17 cellular contexts compared by ENCODE assay signal in the genomic region with DNA sequence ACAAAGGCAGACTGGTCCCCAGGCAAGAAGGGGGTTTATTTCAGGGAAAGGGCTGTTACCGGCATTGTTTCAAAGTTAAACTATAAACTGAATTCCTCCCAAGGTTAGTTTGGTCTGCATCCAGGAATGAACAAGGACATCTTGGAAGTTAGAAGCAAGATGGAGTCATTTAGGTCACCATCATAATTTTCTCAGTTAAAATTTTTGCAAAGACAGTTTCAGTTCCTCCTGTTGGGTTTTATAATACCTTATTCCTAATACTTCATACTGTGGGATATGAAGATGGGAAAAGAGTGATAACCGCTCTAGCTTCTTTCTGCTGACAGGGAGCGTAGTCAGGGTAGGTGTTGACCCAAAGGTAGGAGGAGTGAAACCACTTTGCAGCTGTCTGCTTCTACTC. TPM values are rescaled to one million over a fixed set of nuclear protein-coding genes. Genes with fewer than 3 reads are reported as not detected.
A peak's percentile ranks its signal among the peaks of the same experiment; 100 is the strongest.
DNase-seq lines count a peak whose midpoint lies in the region; ATAC-seq, FAIRE-seq and TF ChIP-seq lines count a peak whose summit lies in the region.
"Had no signal": no experiment of that assay in that cellular context is flagged by ENCODE, and none has a peak within 500 bp of the region (broad histone marks: within the 10 kb centered on the region; RNA-seq: fewer than 3 reads in every experiment).

No MANE protein-coding gene starts in this region.

- H3K79me1 ChIP-seq in H1 (ENCODE audit: low read depth, low read length) = no peaks in the 10 kb centered on the region; the same call in 1 of the 2 replicates

- ATAC-seq in activated T-cell treated with anti-CD3 and anti-CD28 coated beads, Interleukin-2, amount 50 U/mL, for 72 hours (replicated peaks in 1 of 2) = no peak
- ATAC-seq in stimulated activated naive B cell treated with anti-CD40 and anti-IgM and Interleukin-4, amounts not matched to agents 10 μg/mL and 1 μg/mL and 100 μg/mL, for 72 hours (replicated peaks) = no peak
- no peak for ATAC-seq in HG02610 (IDR thresholded peaks at IDR 0.05; ENCODE audit: unreplicated experiment)
- ATAC-seq: HCT116 had no signal

- H4K91ac ChIP-seq in H1 (replicated peaks; ENCODE audit: insufficient read length, low read length) = no peak overlapping the region

- no peaks in the 10 kb centered on the region for H3K27me3 ChIP-seq in OCI-LY3 (ENCODE audit: low read depth, low read length)
- no peaks in the 10 kb centered on the region for H3K27me3 ChIP-seq in H1 (replicated peaks in 1 of 4; ENCODE audit: control insufficient read depth in 3 of 4, extremely low read depth in 1 of 4, insufficient read depth in 3 of 4, low read length in 3 of 4)
- H3K27me3 ChIP-seq in hepatocyte = no peaks in the 10 kb centered on the region

- H3K79me2 ChIP-seq in OCI-LY3 (ENCODE audit: low read length) (peaks cover 28% of the 10 kb centered on the region), H1 (ENCODE audit: control insufficient read depth in 1 of 2, insufficient read depth in 2 of 2, low read length in 2 of 2) (no peaks in the 10 kb centered on the region), hepatocyte (peaks cover 3% of the 10 kb centered on the region)

- H3K18ac ChIP-seq in H1 (ENCODE audit: extremely low read depth, low read length) = no peak overlapping the region

- peak overlapping the region; percentile 17 for H3K27ac ChIP-seq in OCI-LY3 (ENCODE audit: low read length)
- H3K27ac ChIP-seq in H1 (ENCODE audit: low read depth, low read length) = no peak overlapping the region
- no peak overlapping the region for H3K27ac ChIP-seq in hepatocyte

- no peak overlapping the region for H2BK120ac ChIP-seq in H1 (replicated peaks; ENCODE audit: low read depth, low read length)

- H2AK5ac ChIP-seq in H1 (ENCODE audit: low read depth, low read length) = no peak overlapping the region

- TF ChIP-seq EP300 in H1 (IDR thresholded peaks at IDR 0.05; ENCODE audit: borderline replicate concordance in 1 of 2, low read depth in 2 of 2, low read length in 2 of 2) = no peak

- peak overlapping the region; percentile 86 for H3K27ac Mint-ChIP-seq in activated T-cell treated with anti-CD3 and anti-CD28 coated beads, Interleukin-2, amount 50 U/mL, for 72 hours
- H3K27ac Mint-ChIP-seq in activated T-cell treated with anti-CD3 and anti-CD28 coated beads, Interleukin-2, amount 50 U/mL, for 24 hours = no peak overlapping the region
- H3K27ac Mint-ChIP-seq in stimulated activated naive B cell treated with anti-CD40 and anti-IgM and Interleukin-4, amounts not matched to agents 10 μg/mL and 1 μg/mL and 100 μg/mL, for 72 hours = peak overlapping the region; percentile 69

- H3K9me3 ChIP-seq in OCI-LY3 (ENCODE audit: insufficient read depth, low read length) = no peaks in the 10 kb centered on the region
- H3K9me3 ChIP-seq in H1 (ENCODE audit: insufficient read depth in 2 of 2, low read depth in 1 of 2, low read length in 1 of 2) = no peaks in the 10 kb centered on the region
- no peaks in the 10 kb centered on the region for H3K9me3 ChIP-seq in hepatocyte (ENCODE audit: low read depth)

- no peak overlapping the region for H3K4me3 ChIP-seq in OCI-LY3 (ENCODE audit: low read length)
- no peak overlapping the region for H3K4me3 ChIP-seq in H1 (ENCODE audit: extremely low read depth in 1 of 4, insufficient read depth in 2 of 4, low read depth in 3 of 4, low read length in 4 of 4)
- no peak overlapping the region for H3K4me3 ChIP-seq in hepatocyte
- H3K4me3 ChIP-seq: SK-N-MC had no signal

- no peaks in the 10 kb centered on the region for H3K27me3 Mint-ChIP-seq in activated T-cell treated with anti-CD3 and anti-CD28 coated beads, Interleukin-2, amount 50 U/mL, for 72 hours (ENCODE audit: low read depth)
- no peaks in the 10 kb centered on the region for H3K27me3 Mint-ChIP-seq in activated T-cell treated with anti-CD3 and anti-CD28 coated beads, Interleukin-2, amount 50 U/mL, for 24 hours
- no peaks in the 10 kb centered on the region for H3K27me3 Mint-ChIP-seq in stimulated activated naive B cell treated with anti-CD40 and anti-IgM and Interleukin-4, amounts not matched to agents 10 μg/mL and 1 μg/mL and 100 μg/mL, for 72 hours
- H3K27me3 Mint-ChIP-seq: CD4-positive, alpha-beta memory T cell had no signal

- H4K20me1 ChIP-seq in OCI-LY3 (ENCODE audit: insufficient read depth, low read length) (no peaks in the 10 kb centered on the region), H1 (replicated peaks in 1 of 2; ENCODE audit: control insufficient read depth in 1 of 2, insufficient read depth in 2 of 2, low read length in 2 of 2) (peaks cover 0 to 4% of the 10 kb centered on the region in 2 experiments), hepatocyte (ENCODE audit: insufficient read depth, poor library complexity, severe bottlenecking) (no peaks in the 10 kb centered on the region)

- no peak overlapping the region for H2AFZ ChIP-seq in OCI-LY3 (ENCODE audit: low read depth, low read length)
- no peak overlapping the region for H2AFZ ChIP-seq in H1 (ENCODE audit: low read length)
- no peak overlapping the region for H2AFZ ChIP-seq in hepatocyte

- no peak overlapping the region for H3K4me3 Mint-ChIP-seq in activated T-cell treated with anti-CD3 and anti-CD28 coated beads, Interleukin-2, amount 50 U/mL, for 72 hours
- H3K4me3 Mint-ChIP-seq in activated T-cell treated with anti-CD3 and anti-CD28 coated beads, Interleukin-2, amount 50 U/mL, for 24 hours = no peak overlapping the region
- no peak overlapping the region for H3K4me3 Mint-ChIP-seq in stimulated activated naive B cell treated with anti-CD40 and anti-IgM and Interleukin-4, amounts not matched to agents 10 μg/mL and 1 μg/mL and 100 μg/mL, for 72 hours
- H3K4me3 Mint-ChIP-seq: CD4-positive, alpha-beta memory T cell had no signal

- no peaks in the 10 kb centered on the region for H3K9me2 ChIP-seq in hepatocyte (replicated peaks; ENCODE audit: insufficient read depth)

- no peak overlapping the region for H3K4ac ChIP-seq in H1 (replicated peaks; ENCODE audit: insufficient read length, low read depth, low read length)

- no peak overlapping the region for H4K8ac ChIP-seq in H1 (ENCODE audit: extremely low read depth, insufficient read depth, low read length)

- H3K4me2 ChIP-seq in OCI-LY3 (ENCODE audit: low read length) (no peak overlapping the region), H1 (ENCODE audit: insufficient read depth in 1 of 2, low read depth in 2 of 2, low read length in 2 of 2) (no peak overlapping the region), hepatocyte (no peak overlapping the region)

- H2BK5ac ChIP-seq in H1 (ENCODE audit: low read depth, low read length) = no peak overlapping the region

- H3K23ac ChIP-seq in H1 (ENCODE audit: insufficient read length) = no peak overlapping the region

- H3K23me2 ChIP-seq in H1 (ENCODE audit: low read depth, low read length) = no peaks in the 10 kb centered on the region

- H2BK15ac ChIP-seq in H1 (ENCODE audit: low read length) = no peak overlapping the region

- TF ChIP-seq RAD21 in H1 (IDR thresholded peaks at IDR 0.05 in 1 of 2, conservative IDR thresholded peaks at IDR 0.05 in 1 of 2; ENCODE audit: low read depth in 2 of 2, low read length in 2 of 2) = no peak

- H2BK20ac ChIP-seq in H1 (ENCODE audit: low read length) = no peak overlapping the region

- H3K9ac ChIP-seq in OCI-LY3 (ENCODE audit: low read length) = no peak overlapping the region
- H3K9ac ChIP-seq in H1 (replicated peaks in 1 of 4; ENCODE audit: extremely low read depth in 1 of 4, low read depth in 3 of 4, low read length in 3 of 4) = no peak overlapping the region

- H3K9me3 Mint-ChIP-seq in activated T-cell treated with anti-CD3 and anti-CD28 coated beads, Interleukin-2, amount 50 U/mL, for 72 hours = no peaks in the 10 kb centered on the region
- no peaks in the 10 kb centered on the region for H3K9me3 Mint-ChIP-seq in activated T-cell treated with anti-CD3 and anti-CD28 coated beads, Interleukin-2, amount 50 U/mL, for 24 hours
- H3K9me3 Mint-ChIP-seq in stimulated activated naive B cell treated with anti-CD40 and anti-IgM and Interleukin-4, amounts not matched to agents 10 μg/mL and 1 μg/mL and 100 μg/mL, for 72 hours = no peaks in the 10 kb centered on the region
- H3K9me3 Mint-ChIP-seq: CD4-positive, alpha-beta memory T cell had no signal

- H3K4me1 ChIP-seq in OCI-LY3 (ENCODE audit: low read length) = peaks cover 54% of the 10 kb centered on the region
- peaks cover 0 to 5% (median 1%) of the 10 kb centered on the region in 4 experiments; a peak in 3 of 7 replicates for H3K4me1 ChIP-seq in H1 (replicated peaks in 1 of 4; ENCODE audit: control insufficient read depth in 3 of 4, insufficient read depth in 4 of 4, low read length in 3 of 4)
- H3K4me1 ChIP-seq in hepatocyte (ENCODE audit: insufficient read depth) = no peaks in the 10 kb centered on the region

- no peak overlapping the region for H3K14ac ChIP-seq in H1 (ENCODE audit: insufficient read length)

- no peak overlapping the region for H2BK12ac ChIP-seq in H1 (ENCODE audit: low read depth, low read length)

- no peak overlapping the region for H4K5ac ChIP-seq in H1 (ENCODE audit: insufficient read length, low read depth, low read length)

- peaks cover 8 to 22% of the 10 kb centered on the region in 2 donors for H3K36me3 Mint-ChIP-seq in activated T-cell treated with anti-CD3 and anti-CD28 coated beads, Interleukin-2, amount 50 U/mL, for 72 hours (ENCODE audit: insufficient read depth in 2 of 2)
- peaks cover 95% of the 10 kb centered on the region for H3K36me3 Mint-ChIP-seq in activated T-cell treated with anti-CD3 and anti-CD28 coated beads, Interleukin-2, amount 50 U/mL, for 24 hours (ENCODE audit: low read depth)
- H3K36me3 Mint-ChIP-seq in stimulated activated naive B cell treated with anti-CD40 and anti-IgM and Interleukin-4, amounts not matched to agents 10 μg/mL and 1 μg/mL and 100 μg/mL, for 72 hours = peaks cover 46 to 63% of the 10 kb centered on the region in 2 donors

- WGBS in H1 (ENCODE audit: extremely low coverage in 1 of 2, insufficient coverage in 1 of 2, insufficient read length in 1 of 2, insufficient replicate concordance in 2 of 2, low coverage in 1 of 2, low lambda C conversion rate in 2 of 2, missing lambda C conversion rate in 1 of 2), 2 experiments = 88% methylated on average over 3 of the region's 3 CpGs; no CpG with 5 or more reads in 1 of the 2 experiments
- 94% methylated on average over 3 of the region's 3 CpGs for WGBS in hepatocyte (ENCODE audit: low lambda C conversion rate, missing lambda C conversion rate)

- CTCF ChIA-PET in H1 (lab: Charles Lee; ENCODE audit: partially characterized antibody) = interaction anchor here (0.5 to 1.2 kb wide), 4 partner anchors 18 to 114 kb away, joined by 3 to 4 read pairs (median 3); no protein-coding TSS in a partner anchor

- no peak for FAIRE-seq in H1 (lab: Jason Lieb, UNC)
- no peak for FAIRE-seq in D721Med (lab: Jason Lieb, UNC)
- FAIRE-seq: A204.1 had no signal

- DNase-seq in activated T-cell treated with anti-CD3 and anti-CD28 coated beads, Interleukin-2, amount 50 U/mL, for 72 hours = no peak
- no peak for DNase-seq in activated T-cell treated with anti-CD3 and anti-CD28 coated beads, Interleukin-2, amount 50 U/mL, for 24 hours
- no peak for DNase-seq in H1 (ENCODE audit: low read depth in 1 of 2, low spot score in 2 of 2)
- no peak for DNase-seq in stimulated activated naive B cell treated with anti-CD40 and anti-IgM and Interleukin-4, amounts not matched to agents 10 μg/mL and 1 μg/mL and 100 μg/mL, for 72 hours
- no peak for DNase-seq in hepatocyte (ENCODE audit: low spot score)
- no peak for DNase-seq in D721Med (ENCODE audit: insufficient read length, low spot score)
- DNase-seq: CD4-positive, alpha-beta memory T cell; DMS79; NCI-H1105 treated with DMSO at 0.1 percent for 48 hours; NCI-H1694; Right ventricle myocardium superior had no signal

- peaks cover 65% of the 10 kb centered on the region for H3K36me3 ChIP-seq in OCI-LY3 (replicated peaks; ENCODE audit: low read depth, low read length)
- H3K36me3 ChIP-seq in H1 (ENCODE audit: control insufficient read depth in 2 of 4, insufficient read depth in 4 of 4, low read length in 3 of 4) = peaks cover 6 to 44% (median 23%) of the 10 kb centered on the region in 4 experiments
- H3K36me3 ChIP-seq in hepatocyte (replicated peaks; ENCODE audit: insufficient read depth, low read depth) = no peaks in the 10 kb centered on the region

- POLR2A ChIA-PET in H1 (lab: Charles Lee; ENCODE audit: partially characterized antibody) = interaction anchor here (0.9 to 3.1 kb wide), 4 partner anchors 10 to 171 kb away, joined by 3 to 20 read pairs (median 8); no protein-coding TSS in a partner anchor

- TF ChIP-seq CTCF in OCI-LY3 (IDR thresholded peaks at IDR 0.05; ENCODE audit: low read depth, low read length) (no peak), H1 (IDR thresholded peaks at IDR 0.05; ENCODE audit: control extremely low read depth in 1 of 3, insufficient read depth in 1 of 3, low read depth in 1 of 3, low read length in 3 of 3) (no peak), hepatocyte (IDR thresholded peaks at IDR 0.05; ENCODE audit: poor library complexity) (no peak), D721Med (IDR thresholded peaks at IDR 0.05; ENCODE audit: insufficient read depth, missing control alignments) (no peak)

- peaks cover 8% of the 10 kb centered on the region for H3K4me1 Mint-ChIP-seq in activated T-cell treated with anti-CD3 and anti-CD28 coated beads, Interleukin-2, amount 50 U/mL, for 72 hours (ENCODE audit: low read depth)
- peaks cover 5% of the 10 kb centered on the region for H3K4me1 Mint-ChIP-seq in activated T-cell treated with anti-CD3 and anti-CD28 coated beads, Interleukin-2, amount 50 U/mL, for 24 hours (ENCODE audit: low read depth)
- peaks cover 24 to 46% of the 10 kb centered on the region in 2 donors for H3K4me1 Mint-ChIP-seq in stimulated activated naive B cell treated with anti-CD40 and anti-IgM and Interleukin-4, amounts not matched to agents 10 μg/mL and 1 μg/mL and 100 μg/mL, for 72 hours

- no peak for TF ChIP-seq POLR2A in H1 (IDR thresholded peaks at IDR 0.05; ENCODE audit: control extremely low read depth in 1 of 2, low read depth in 2 of 2, low read length in 2 of 2)

- no peak overlapping the region for H3K56ac ChIP-seq in H1 (replicated peaks; ENCODE audit: insufficient read length, low read depth, low read length)

RNA-seq across cellular contexts. Expression of a gene that starts 24.8 kb away (rescaled TPM):
- 10 to 100 TPM; 32.8 to 33.7 TPM for total RNA-seq in activated T-cell treated with anti-CD3 and anti-CD28 coated beads, Interleukin-2, amount 50 U/mL, for 72 hours
- total RNA-seq in H1 (2021; fragmentation: NEBNext Ultra II Directional; extraction: Animal tissue kit (Norgen Biotek cat#: 25700)) = 47.0 and 49.4 TPM in 2 replicates
- 26.2 and 40.0 TPM in 2 replicates for polyA plus RNA-seq in H1 (2011; rRNA removed)
- 30.8 TPM for polyA plus RNA-seq in H1 (2011; cell fraction: cytosol; rRNA removed)
- 27.0 TPM for polyA plus RNA-seq in H1 (2011; cell fraction: nucleus; rRNA removed)
- 37.0 to 41.9 TPM (median 40.4 TPM) in 4 replicates for polyA plus RNA-seq in H1 (2012, experiment 1 of 2)
- 33.6 TPM for polyA plus RNA-seq in H1 (2012, experiment 2 of 2)
- polyA plus RNA-seq in H1 (2013, experiment 1 of 2) = 47.0 TPM
- polyA plus RNA-seq in H1 (2013, experiment 2 of 2) = 45.2 TPM
- polyA minus RNA-seq in H1 (2011; rRNA and poly(A)+ RNA removed) = 15.1 TPM in 2 replicates
- polyA minus RNA-seq in H1 (2011; cell fraction: cytosol; rRNA and poly(A)+ RNA removed) = 23.6 TPM
- 22.8 TPM for polyA minus RNA-seq in H1 (2011; cell fraction: nucleus; rRNA and poly(A)+ RNA removed)
- total RNA-seq in hepatocyte = 28.9 and 31.3 TPM in 2 replicates
- polyA plus RNA-seq in hepatocyte = 28.4 and 34.1 TPM in 2 replicates

RNA-seq across cellular contexts. Expression of a gene that starts 25.0 kb away (rescaled TPM):
- 10 to 100 TPM; 15.0 to 20.6 TPM for total RNA-seq in activated T-cell treated with anti-CD3 and anti-CD28 coated beads, Interleukin-2, amount 50 U/mL, for 72 hours
- 13.1 and 14.3 TPM in 2 replicates for total RNA-seq in H1 (2021; fragmentation: NEBNext Ultra II Directional; extraction: Animal tissue kit (Norgen Biotek cat#: 25700))
- polyA plus RNA-seq in H1 (2011; rRNA removed) (10.5 and 13.1 TPM in 2 replicates), hepatocyte (18.7 and 20.4 TPM in 2 replicates)
- 14.6 TPM for polyA plus RNA-seq in H1 (2011; cell fraction: cytosol; rRNA removed)
- 9.6 TPM for polyA plus RNA-seq in H1 (2011; cell fraction: nucleus; rRNA removed)
- 17.3 to 18.4 TPM (median 17.8 TPM) in 4 replicates for polyA plus RNA-seq in H1 (2012, experiment 1 of 2)
- polyA plus RNA-seq in H1 (2012, experiment 2 of 2) = 6.8 TPM
- 9.0 TPM for polyA plus RNA-seq in H1 (2013, experiment 1 of 2)
- polyA plus RNA-seq in H1 (2013, experiment 2 of 2) = 9.3 TPM
- 14.3 and 15.0 TPM in 2 replicates for polyA minus RNA-seq in H1 (2011; rRNA and poly(A)+ RNA removed)
- 6.2 TPM for polyA minus RNA-seq in H1 (2011; cell fraction: cytosol; rRNA and poly(A)+ RNA removed)
- 7.2 TPM for polyA minus RNA-seq in H1 (2011; cell fraction: nucleus; rRNA and poly(A)+ RNA removed)
- 8.4 and 10.9 TPM in 2 replicates for total RNA-seq in hepatocyte

RNA-seq across cellular contexts. Expression of a gene that starts 46.4 kb away (rescaled TPM):
- 10 to 100 TPM; 71.4 to 73.1 TPM for total RNA-seq in activated T-cell treated with anti-CD3 and anti-CD28 coated beads, Interleukin-2, amount 50 U/mL, for 72 hours
- total RNA-seq in H1 (2021; fragmentation: NEBNext Ultra II Directional; extraction: Animal tissue kit (Norgen Biotek cat#: 25700)) = 300 and 326 TPM in 2 replicates
- polyA plus RNA-seq in H1 (2011; rRNA removed) (292 and 364 TPM in 2 replicates), hepatocyte (164 and 167 TPM in 2 replicates)
- polyA plus RNA-seq in H1 (2011; cell fraction: cytosol; rRNA removed) = 283 TPM
- 318 TPM for polyA plus RNA-seq in H1 (2011; cell fraction: nucleus; rRNA removed)
- 259 to 418 TPM (median 380 TPM) in 4 replicates for polyA plus RNA-seq in H1 (2012, experiment 1 of 2)
- polyA plus RNA-seq in H1 (2012, experiment 2 of 2) = 407 TPM
- 117 TPM for polyA plus RNA-seq in H1 (2013, experiment 1 of 2)
- polyA plus RNA-seq in H1 (2013, experiment 2 of 2) = 115 TPM
- polyA minus RNA-seq in H1 (2011; rRNA and poly(A)+ RNA removed) = 252 and 270 TPM in 2 replicates
- polyA minus RNA-seq in H1 (2011; cell fraction: cytosol; rRNA and poly(A)+ RNA removed) = 191 TPM
- polyA minus RNA-seq in H1 (2011; cell fraction: nucleus; rRNA and poly(A)+ RNA removed) = 137 TPM
- total RNA-seq in hepatocyte = 113 and 140 TPM in 2 replicates

RNA-seq across cellular contexts. Expression of a gene that starts 59.7 kb away (rescaled TPM):
- total RNA-seq in activated T-cell treated with anti-CD3 and anti-CD28 coated beads, Interleukin-2, amount 50 U/mL, for 72 hours = not detected
- not detected in 2 replicates for total RNA-seq in H1 (2021; fragmentation: NEBNext Ultra II Directional; extraction: Animal tissue kit (Norgen Biotek cat#: 25700))
- polyA plus RNA-seq in H1 (2011; rRNA removed) (not detected in 2 replicates), hepatocyte (not detected in 2 replicates)
- polyA plus RNA-seq in H1 (2011; cell fraction: cytosol; rRNA removed) = not detected
- polyA plus RNA-seq in H1 (2011; cell fraction: nucleus; rRNA removed) = not detected
- not detected in 4 replicates for polyA plus RNA-seq in H1 (2012, experiment 1 of 2)
- not detected for polyA plus RNA-seq in H1 (2012, experiment 2 of 2)
- not detected for polyA plus RNA-seq in H1 (2013, experiment 1 of 2)
- polyA plus RNA-seq in H1 (2013, experiment 2 of 2) = not detected
- not detected in 2 replicates for polyA minus RNA-seq in H1 (2011; rRNA and poly(A)+ RNA removed)
- polyA minus RNA-seq in H1 (2011; cell fraction: cytosol; rRNA and poly(A)+ RNA removed) = not detected
- not detected for polyA minus RNA-seq in H1 (2011; cell fraction: nucleus; rRNA and poly(A)+ RNA removed)
- total RNA-seq in hepatocyte = not detected in 2 replicates
- total RNA-seq: CD4-positive, alpha-beta memory T cell; Right ventricle myocardium superior had no signal
- polyA plus RNA-seq: BJ; CD4-positive, alpha-beta memory T cell had no signal
